In genomic region chr2:215529271-215529670, GRCh38 we compare ENCODE assay signal across 13 cellular contexts.
DNase-seq lines count a peak whose midpoint lies in the region; TF ChIP-seq lines count a peak whose summit lies in the region.
"Had no signal": no experiment of that assay in that cellular context is flagged by ENCODE, and none has a peak within 500 bp of the region (broad histone marks: within the 10 kb centered on the region; RNA-seq: fewer than 3 reads in every experiment).

No MANE protein-coding gene starts in this region.

- DNase-seq in HuH-7.5 (ENCODE audit: low spot score): peak; percentile 31
- no peak for DNase-seq in ascending aorta (ENCODE audit: low spot score in 2 of 2)
- peak; percentile 90 for DNase-seq in fibroblast of pulmonary artery (ENCODE audit: low read depth)
- no peak for DNase-seq in smooth muscle cell (lab: John Stamatoyannopoulos, UW; ENCODE audit: unreplicated experiment)
- DNase-seq in mesendoderm: no peak
- no peak for DNase-seq in tibial nerve (ENCODE audit: low spot score in 2 of 2)
- DNase-seq in H4 (ENCODE audit: low spot score): no peak
- DNase-seq: activated CD4-positive, alpha-beta T cell treated with anti-CD3 and anti-CD28 coated beads, Interleukin-2, amount 10 ng/mL, durations not matched to agents 7 days and 5 days; activated effector memory CD4-positive, alpha-beta T cell treated with anti-CD3 and anti-CD28 coated beads, Interleukin-2, amount 50 U/mL, for 16 hours; gastrocnemius medialis; NCI-H2107; T-helper 1 cell had no signal

- H2AFZ ChIP-seq in smooth muscle cell (ENCODE audit: low read depth): no peak overlapping the region
- H2AFZ ChIP-seq: neural progenitor cell had no signal

- peak overlapping the region; percentile 79 to 90 for H3K27ac ChIP-seq in ascending aorta
- peak overlapping the region; percentile 99 for H3K27ac ChIP-seq in smooth muscle cell (ENCODE audit: low read depth)
- no peak overlapping the region for H3K27ac ChIP-seq in mesendoderm (ENCODE audit: low read depth, low read length)
- H3K27ac ChIP-seq in tibial nerve: no peak overlapping the region
- H3K27ac ChIP-seq: gastrocnemius medialis, neural progenitor cell had no signal

- no peaks in the 10 kb centered on the region for H3K79me1 ChIP-seq in mesendoderm (ENCODE audit: low read length)

- H3K36me3 ChIP-seq in ascending aorta: no peaks in the 10 kb centered on the region
- no peaks in the 10 kb centered on the region for H3K36me3 ChIP-seq in smooth muscle cell (ENCODE audit: low read depth)
- no peaks in the 10 kb centered on the region for H3K36me3 ChIP-seq in mesendoderm (ENCODE audit: control insufficient read depth, insufficient read depth, low read length)
- H3K36me3 ChIP-seq in tibial nerve: peaks cover 0 to 3% (median 0%) of the 10 kb centered on the region in 3 donors
- H3K36me3 ChIP-seq: gastrocnemius medialis, neural progenitor cell had no signal

- intact Hi-C loops in ascending aorta (cut with DNase I): no loop called here

- no peak overlapping the region for H4K8ac ChIP-seq in mesendoderm (ENCODE audit: low read depth, low read length)

- H3K9ac ChIP-seq in smooth muscle cell (ENCODE audit: low read depth) (peak overlapping the region; percentile 78), mesendoderm (ENCODE audit: low read length) (no peak overlapping the region)
- H3K9ac ChIP-seq: neural progenitor cell had no signal

- H3K27me3 ChIP-seq in ascending aorta (no peaks in the 10 kb centered on the region), smooth muscle cell (ENCODE audit: low read depth) (no peaks in the 10 kb centered on the region), mesendoderm (ENCODE audit: insufficient read depth, low read length, poor library complexity) (no peaks in the 10 kb centered on the region), tibial nerve (no peaks in the 10 kb centered on the region)
- H3K27me3 ChIP-seq: gastrocnemius medialis, neural progenitor cell had no signal

- no peak overlapping the region for H3K4ac ChIP-seq in mesendoderm (ENCODE audit: low read depth, low read length)

- H3F3A ChIP-seq in smooth muscle cell (ENCODE audit: low read depth): peaks cover 36% of the 10 kb centered on the region

- TF ChIP-seq CTCF in ascending aorta (IDR thresholded peaks at IDR 0.05): no peak
- TF ChIP-seq CTCF in fibroblast of pulmonary artery (IDR thresholded peaks at IDR 0.05; ENCODE audit: low read length, missing control alignments): no peak
- TF ChIP-seq CTCF in smooth muscle cell (IDR thresholded peaks at IDR 0.05; ENCODE audit: borderline replicate concordance, insufficient read depth, poor library complexity, severe bottlenecking): no peak
- no peak for TF ChIP-seq CTCF in tibial nerve (IDR thresholded peaks at IDR 0.05)

- no peak overlapping the region for H3K18ac ChIP-seq in mesendoderm (ENCODE audit: low read length)

- no peak overlapping the region for H2BK5ac ChIP-seq in mesendoderm (ENCODE audit: low read length)

- H3K4me1 ChIP-seq in ascending aorta: peaks cover 8% of the 10 kb centered on the region in 2 donors
- H3K4me1 ChIP-seq in smooth muscle cell (ENCODE audit: low read depth): peaks cover 26% of the 10 kb centered on the region
- peaks cover 2% of the 10 kb centered on the region for H3K4me1 ChIP-seq in mesendoderm (ENCODE audit: control insufficient read depth, low read depth, low read length)
- no peaks in the 10 kb centered on the region for H3K4me1 ChIP-seq in tibial nerve
- H3K4me1 ChIP-seq: gastrocnemius medialis, neural progenitor cell had no signal

- H3K9me3 ChIP-seq in ascending aorta (peaks cover 6 to 14% of the 10 kb centered on the region in 2 donors), smooth muscle cell (replicated peaks; ENCODE audit: low read depth) (no peaks in the 10 kb centered on the region), tibial nerve (peaks cover 0 to 21% (median 0%) of the 10 kb centered on the region in 4 donors)
- H3K9me3 ChIP-seq: gastrocnemius medialis had no signal

- no peak overlapping the region for H3K23ac ChIP-seq in mesendoderm (ENCODE audit: low read length)

- WGBS in smooth muscle cell (ENCODE audit: low lambda C conversion rate): 74% methylated on average over 5 of the region's 5 CpGs
- WGBS in mesendoderm (ENCODE audit: extremely low coverage, insufficient coverage, low lambda C conversion rate): no CpG with 5 or more reads among the region's 5 CpGs
- WGBS in tibial nerve, 2 donors: 93% methylated on average over 5 of the region's 5 CpGs

- H2BK15ac ChIP-seq in mesendoderm (replicated peaks; ENCODE audit: low read depth): no peak overlapping the region

- H3K79me2 ChIP-seq in smooth muscle cell (ENCODE audit: low read depth) (peaks cover 4% of the 10 kb centered on the region), mesendoderm (ENCODE audit: control insufficient read depth, insufficient read depth, low read length) (no peaks in the 10 kb centered on the region)

- H2BK120ac ChIP-seq in mesendoderm (ENCODE audit: low read depth, low read length): no peak overlapping the region

- no peak for TF ChIP-seq POLR2A in tibial nerve (IDR thresholded peaks at IDR 0.05)

- no peak overlapping the region for H4K5ac ChIP-seq in mesendoderm (ENCODE audit: low read length)

- H4K20me1 ChIP-seq in smooth muscle cell (ENCODE audit: low read depth): no peaks in the 10 kb centered on the region

- no peak for TF ChIP-seq EP300 in tibial nerve (IDR thresholded peaks at IDR 0.05)

- no peak overlapping the region for H2AK5ac ChIP-seq in mesendoderm (ENCODE audit: low read length)

- H3K4me2 ChIP-seq in smooth muscle cell (peak overlapping the region; percentile 26), mesendoderm (ENCODE audit: low read length) (no peak overlapping the region)
- H3K4me2 ChIP-seq: neural progenitor cell had no signal

- H3K56ac ChIP-seq in mesendoderm (ENCODE audit: low read length): no peak overlapping the region

- no peak overlapping the region for H3K4me3 ChIP-seq in ascending aorta
- H3K4me3 ChIP-seq in fibroblast of pulmonary artery (replicated peaks; ENCODE audit: low read depth, low read length): no peak overlapping the region
- no peak overlapping the region for H3K4me3 ChIP-seq in smooth muscle cell
- H3K4me3 ChIP-seq in mesendoderm (ENCODE audit: low read length): no peak overlapping the region
- H3K4me3 ChIP-seq in tibial nerve: no peak overlapping the region
- H3K4me3 ChIP-seq: gastrocnemius medialis, neural progenitor cell had no signal

Comparison
In these comparisons a context has a peak if more than half of its experiments do, and no peak if none do; other contexts are left out.
1. DNase-seq: peak in HuH-7.5 (single experiment) and fibroblast of pulmonary artery (single experiment); none in ascending aorta (0 of 2), smooth muscle cell (single experiment), mesendoderm (single experiment), tibial nerve (0 of 2) and H4 (single experiment).
2. H3K27ac ChIP-seq: peak in ascending aorta (2 of 2) and smooth muscle cell (single experiment); none in mesendoderm (single experiment) and tibial nerve (0 of 4).